ENCODE assay signal across 11 cellular contexts in the genomic region with DNA sequence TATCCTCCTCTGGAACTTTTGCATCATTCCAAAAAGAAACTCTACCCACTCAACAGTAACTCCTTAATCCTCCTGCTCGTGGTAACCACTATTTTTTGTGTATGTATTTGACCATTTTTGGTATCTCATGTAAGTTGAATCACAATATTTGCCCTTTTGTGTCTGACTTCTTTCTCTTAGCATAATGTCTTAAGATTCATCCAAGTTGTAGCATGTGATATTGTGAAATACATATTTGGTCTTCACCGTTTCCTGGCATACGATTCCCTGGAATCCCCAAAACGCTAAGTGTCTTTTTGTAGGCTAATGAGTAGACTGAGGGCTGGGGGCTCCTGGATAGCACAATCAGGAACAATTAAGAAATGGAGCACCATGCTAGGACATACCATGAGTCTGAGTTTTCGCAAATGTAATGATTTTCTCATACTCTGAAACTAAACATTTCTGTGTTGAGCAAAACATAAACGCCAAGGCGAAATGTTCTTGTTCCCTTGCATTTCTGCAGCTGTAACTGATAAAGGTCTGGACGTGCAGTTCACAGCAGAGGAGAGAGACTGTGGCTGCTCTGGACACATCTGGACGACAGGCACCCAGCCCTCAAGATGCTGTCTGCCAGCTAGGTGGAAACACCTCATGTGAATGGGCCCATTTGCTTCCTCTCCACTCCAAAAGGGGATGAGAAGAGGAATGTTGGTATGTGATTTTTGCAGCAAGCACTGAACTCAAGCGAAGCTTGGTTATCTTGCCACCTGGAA. TPM values are rescaled to one million over a fixed set of nuclear protein-coding genes. Genes with fewer than 3 reads are reported as not detected.
DNase-seq lines count a peak whose midpoint lies in the region; ATAC-seq, FAIRE-seq and TF ChIP-seq lines count a peak whose summit lies in the region.
"Had no signal": no experiment of that assay in that cellular context is flagged by ENCODE, and none has a peak within 500 bp of the region (broad histone marks: within the 10 kb centered on the region; RNA-seq: fewer than 3 reads in every experiment).

No MANE protein-coding gene starts in this region.

- H3K9ac ChIP-seq in keratinocyte (ENCODE audit: control insufficient read depth, extremely low read depth, insufficient read depth, low read length), result no peak overlapping the region

- 27% methylated on average over 10 of the region's 10 CpGs for WGBS in right cardiac atrium
- 33 to 37% methylated on average over 10 of the region's 10 CpGs for WGBS in testis, 2 donors

- peaks cover 17% of the 10 kb centered on the region for H3K36me3 Mint-ChIP-seq in activated naive CD8-positive, alpha-beta T cell treated with anti-CD3 and anti-CD28 coated beads, Interleukin-2, amount 50 U/mL, for 24 hours (ENCODE audit: low read depth)
- peaks cover 15% of the 10 kb centered on the region for H3K36me3 Mint-ChIP-seq in type B pancreatic cell

- ATAC-seq in Right ventricle myocardium inferior (peak; percentile 32), right cardiac atrium (no peak), HG02588 (IDR thresholded peaks at IDR 0.05; ENCODE audit: unreplicated experiment) (no peak), GM21576 (IDR thresholded peaks at IDR 0.05; ENCODE audit: unreplicated experiment) (no peak)
- no peak for ATAC-seq in activated naive CD8-positive, alpha-beta T cell treated with anti-CD3 and anti-CD28 coated beads, Interleukin-2, amount 50 U/mL, for 24 hours

- peaks cover 52% of the 10 kb centered on the region for H3K4me1 ChIP-seq in right cardiac atrium (ENCODE audit: control insufficient read depth, insufficient read depth, low read length)
- H3K4me1 ChIP-seq in keratinocyte (ENCODE audit: control insufficient read depth, extremely low read depth, insufficient read depth, low read length), result peaks cover 66% of the 10 kb centered on the region
- H3K4me1 ChIP-seq in testis, result peaks cover 66% of the 10 kb centered on the region

- dilution Hi-C loops in keratinocyte (cut with MboI; ENCODE audit: extremely low pct_ligation_motif_present, low sequenced_read_pairs), result loop anchor here (5.0 kb wide), 1 partner anchor 33 kb away; no protein-coding TSS in a partner anchor

- H3K4me1 Mint-ChIP-seq in activated naive CD8-positive, alpha-beta T cell treated with anti-CD3 and anti-CD28 coated beads, Interleukin-2, amount 50 U/mL, for 24 hours, result peaks cover 99% of the 10 kb centered on the region
- peaks cover 72% of the 10 kb centered on the region for H3K4me1 Mint-ChIP-seq in type B pancreatic cell (ENCODE audit: unreplicated experiment)

- no peak for TF ChIP-seq CTCF in keratinocyte (optimal IDR thresholded peaks at IDR 0.05 in 1 of 3, IDR thresholded peaks at IDR 0.05 in 1 of 3, conservative IDR thresholded peaks at IDR 0.05 in 1 of 3; ENCODE audit: extremely low read depth in 1 of 3, insufficient read depth in 2 of 3, low read length in 3 of 3)
- TF ChIP-seq CTCF in type B pancreatic cell (conservative IDR thresholded peaks at IDR 0.05), result no peak
- TF ChIP-seq CTCF in testis (IDR thresholded peaks at IDR 0.05), result no peak

- H3K9me1 ChIP-seq in keratinocyte (ENCODE audit: control insufficient read depth, extremely low read depth, insufficient read depth, low read length), result peaks cover 27% of the 10 kb centered on the region

- peaks cover 74% of the 10 kb centered on the region for H4K20me1 ChIP-seq in keratinocyte (ENCODE audit: control insufficient read depth, extremely low read depth, insufficient read depth, low read length)

- no peaks in the 10 kb centered on the region for H3K9me3 ChIP-seq in right cardiac atrium (ENCODE audit: control insufficient read depth, low read length)
- no peaks in the 10 kb centered on the region for H3K9me3 ChIP-seq in keratinocyte (ENCODE audit: control insufficient read depth, low read depth, low read length)
- H3K9me3 ChIP-seq in testis, result no peaks in the 10 kb centered on the region

- H3K36me3 ChIP-seq in keratinocyte (ENCODE audit: control insufficient read depth in 2 of 2, extremely low read depth in 1 of 2, insufficient read depth in 2 of 2, low read length in 2 of 2), result peaks cover 4 to 19% of the 10 kb centered on the region in 2 experiments
- no peaks in the 10 kb centered on the region for H3K36me3 ChIP-seq in testis (ENCODE audit: low read depth, missing control alignments)

- intact Hi-C loops in Right ventricle myocardium inferior (cut with DNase I), result loop anchor here (2.0 kb wide), 1 partner anchor 31 kb away; no protein-coding TSS in a partner anchor
- intact Hi-C loops in right cardiac atrium (cut with DNase I), result loop anchor here in 1 of 4 donors (5.0 kb wide), 1 partner anchor 33 kb away; no protein-coding TSS in a partner anchor
- intact Hi-C loops in testis (cut with DNase I; ENCODE audit: low total_unique reads), result no loop called here

- no peaks in the 10 kb centered on the region for H3K27me3 Mint-ChIP-seq in activated naive CD8-positive, alpha-beta T cell treated with anti-CD3 and anti-CD28 coated beads, Interleukin-2, amount 50 U/mL, for 24 hours
- no peaks in the 10 kb centered on the region for H3K27me3 Mint-ChIP-seq in type B pancreatic cell

- no peak for TF ChIP-seq POLR2A in testis (IDR thresholded peaks at IDR 0.05)

- H3K27ac Mint-ChIP-seq in activated naive CD8-positive, alpha-beta T cell treated with anti-CD3 and anti-CD28 coated beads, Interleukin-2, amount 50 U/mL, for 24 hours, result peak overlapping the region; percentile 73
- H3K27ac Mint-ChIP-seq in type B pancreatic cell, result peak overlapping the region; percentile 13

- peak overlapping the region; percentile 53 for H3K4me2 ChIP-seq in keratinocyte (ENCODE audit: control insufficient read depth, extremely low read depth, insufficient read depth, low read depth, low read length)

- peaks cover 89% of the 10 kb centered on the region for H3K79me2 ChIP-seq in keratinocyte (ENCODE audit: control insufficient read depth, insufficient read depth, low read length)

- FAIRE-seq in keratinocyte (lab: Jason Lieb, UNC), result no peak

- H3K27ac ChIP-seq in right cardiac atrium (ENCODE audit: low read length), result no peak overlapping the region
- peak overlapping the region; percentile 52 for H3K27ac ChIP-seq in keratinocyte (ENCODE audit: control insufficient read depth, insufficient read depth, low read length)
- peak overlapping the region in 1 of 2 donors; percentile 29 for H3K27ac ChIP-seq in testis

- H3K9me3 Mint-ChIP-seq in activated naive CD8-positive, alpha-beta T cell treated with anti-CD3 and anti-CD28 coated beads, Interleukin-2, amount 50 U/mL, for 24 hours, result no peaks in the 10 kb centered on the region
- H3K9me3 Mint-ChIP-seq in type B pancreatic cell, result no peaks in the 10 kb centered on the region

- H3K27me3 ChIP-seq in right cardiac atrium (ENCODE audit: control insufficient read depth, insufficient read depth) (no peaks in the 10 kb centered on the region), keratinocyte (ENCODE audit: control insufficient read depth, extremely low read depth, insufficient read depth, low read length) (no peaks in the 10 kb centered on the region), testis (no peaks in the 10 kb centered on the region)

- DNase-seq in Right ventricle myocardium inferior (ENCODE audit: missing footprints) (no peak), right cardiac atrium (no peak), keratinocyte (ENCODE audit: low read depth, low spot score) (no peak), type B pancreatic cell (ENCODE audit: extremely low spot score, unreplicated experiment) (no peak), testis (no peak)
- no peak for DNase-seq in activated naive CD8-positive, alpha-beta T cell treated with anti-CD3 and anti-CD28 coated beads, Interleukin-2, amount 50 U/mL, for 24 hours
- DNase-seq: activated gamma-delta T cell, COR-L47, NCI-H1092 had no signal

- no peak overlapping the region for H2AFZ ChIP-seq in keratinocyte (ENCODE audit: control insufficient read depth, low read length)

- H3K4me3 Mint-ChIP-seq in activated naive CD8-positive, alpha-beta T cell treated with anti-CD3 and anti-CD28 coated beads, Interleukin-2, amount 50 U/mL, for 24 hours, result peak overlapping the region; percentile 34
- H3K4me3 Mint-ChIP-seq in type B pancreatic cell, result no peak overlapping the region

- H3K4me3 ChIP-seq in right cardiac atrium (ENCODE audit: low read length) (no peak overlapping the region), keratinocyte (ENCODE audit: control insufficient read depth in 2 of 3, extremely low read depth in 1 of 3, insufficient read depth in 2 of 3, low read depth in 1 of 3, low read length in 3 of 3) (no peak overlapping the region), testis (no peak overlapping the region)

RNA-seq across cellular contexts. Expression of gene BRD4, which starts 38.4 kb away (rescaled TPM):
- 56.5 TPM for total RNA-seq in Right ventricle myocardium inferior
- 10 to 100 TPM; 51.1 to 62.8 (median 59.2) TPM for total RNA-seq in right cardiac atrium
- polyA plus RNA-seq in right cardiac atrium, result 29.6 TPM
- 3.7 to 9.2 TPM (median 5.5 TPM) in 3 replicates for polyA plus RNA-seq in keratinocyte
- polyA plus RNA-seq in keratinocyte (2011; ENCODE audit: low read depth), result 95.1 TPM
- polyA plus RNA-seq in keratinocyte (2011; cell fraction: cytosol; rRNA removed), result 6.2 and 7.8 TPM in 2 replicates
- 22.6 and 30.8 TPM in 2 replicates for polyA plus RNA-seq in keratinocyte (2011; cell fraction: nucleus; rRNA removed)
- 39.3 and 52.1 TPM in 2 replicates for polyA plus RNA-seq in keratinocyte (2012; ENCODE audit: low replicate concordance)
- polyA minus RNA-seq in keratinocyte, result 14.3 to 144 TPM (median 21.9 TPM) in 3 replicates
- polyA minus RNA-seq in keratinocyte (2011; cell fraction: cytosol; rRNA and poly(A)+ RNA removed), result 15.0 TPM
- 27.1 and 33.9 TPM in 2 replicates for polyA minus RNA-seq in keratinocyte (2011; cell fraction: nucleus; rRNA and poly(A)+ RNA removed)
- 108 and 123 TPM in 2 replicates for total RNA-seq in type B pancreatic cell (ENCODE audit: low replicate concordance)
- total RNA-seq in testis, result 100 to 1,000 TPM; 106 to 109 TPM
- 59.2 TPM for polyA plus RNA-seq in testis (ENCODE audit: insufficient read depth, low read depth, low replicate concordance)
